8 cellular contexts compared by ENCODE assay signal in genomic region chr15:52677593-52677992, GRCh38. TPM values are rescaled to one million over a fixed set of nuclear protein-coding genes. Genes with fewer than 3 reads are reported as not detected.
DNase-seq lines count a peak whose midpoint lies in the region; ATAC-seq and TF ChIP-seq lines count a peak whose summit lies in the region.

No MANE protein-coding gene starts in this region.

- POLR2A ChIA-PET in AG04449 (lab: Yijun Ruan, JAX): no interaction called here
- POLR2A ChIA-PET in naive thymus-derived CD4-positive, alpha-beta T cell (lab: Charles Lee): interaction anchor here (0.8 to 3.1 kb wide), 6 partner anchors 9 to 381 kb away, joined by 3 to 19 read pairs (median 4); partner anchors contain the start of gene MYO5A

- CTCF ChIA-PET in AG04449 (lab: Yijun Ruan, JAX) (interaction anchor here (0.8 to 0.9 kb wide), 2 partner anchors 15 to 421 kb away, joined by 3 read pairs; no protein-coding TSS in a partner anchor), mammary epithelial cell (lab: Charles Lee; ENCODE audit: low non-redundant PET) (interaction anchor here (1.1 kb wide), 1 partner anchor 346 kb away, joined by 4 read pairs; no protein-coding TSS in a partner anchor)
- CTCF ChIA-PET in naive thymus-derived CD4-positive, alpha-beta T cell (lab: Charles Lee): interaction anchor here (0.8 to 1.6 kb wide), 4 partner anchors 12 to 58 kb away, joined by 3 to 6 read pairs (median 4); no protein-coding TSS in a partner anchor

- H4K20me1 ChIP-seq in mammary epithelial cell (ENCODE audit: insufficient read depth, low read length): no peaks in the 10 kb centered on the region

- DNase-seq in AG04449 (ENCODE audit: low read depth, low spot score) (no peak), mammary epithelial cell (no peak), NCI-H524 treated with DMSO at 0.1 percent for 48 hours (lab: John Stamatoyannopoulos, UW) (no peak), COLO829 (ENCODE audit: low spot score) (no peak), dermis blood vessel endothelial cell (no peak)
- DNase-seq in naive thymus-derived CD4-positive, alpha-beta T cell: peak in 2 of 9 donors; percentile 10 to 32

- BruUV-seq in mammary epithelial cell (replicated peaks; lab: Mats Ljungman, UMichigan): no TSS peak

- H3K27ac ChIP-seq in mammary epithelial cell (ENCODE audit: insufficient read depth, low read depth, low read length): peak overlapping the region; percentile 83
- peak overlapping the region; percentile 99 for H3K27ac ChIP-seq in naive thymus-derived CD4-positive, alpha-beta T cell (ENCODE audit: low read depth, low read length)

- peak overlapping the region; percentile 94 to 100 (median 99) for H3K27ac Mint-ChIP-seq in naive thymus-derived CD4-positive, alpha-beta T cell

- no peaks in the 10 kb centered on the region for H3K9me3 ChIP-seq in mammary epithelial cell (replicated peaks; ENCODE audit: insufficient read depth, low read length)
- H3K9me3 ChIP-seq in naive thymus-derived CD4-positive, alpha-beta T cell (ENCODE audit: control insufficient read depth in 2 of 3, low read length in 3 of 3): no peaks in the 10 kb centered on the region

- in situ Hi-C loops in mammary epithelial cell (cut with MboI; ENCODE audit: low sequenced_read_pairs in 2 of 2): no loop called here

- peaks cover 12 to 28% (median 17%) of the 10 kb centered on the region in 5 donors for H3K36me3 Mint-ChIP-seq in naive thymus-derived CD4-positive, alpha-beta T cell

- peak overlapping the region; percentile 91 for H3K4me2 ChIP-seq in mammary epithelial cell (ENCODE audit: insufficient read depth, low read depth, low read length)

- H3K36me3 ChIP-seq in mammary epithelial cell (ENCODE audit: insufficient read depth, low read length): no peaks in the 10 kb centered on the region
- H3K36me3 ChIP-seq in naive thymus-derived CD4-positive, alpha-beta T cell (ENCODE audit: control insufficient read depth in 2 of 3, insufficient read depth in 3 of 3, low read length in 3 of 3): peaks cover 0 to 25% (median 2%) of the 10 kb centered on the region in 3 experiments

- H3K27me3 ChIP-seq in mammary epithelial cell (ENCODE audit: insufficient read depth, low read length): no peaks in the 10 kb centered on the region
- no peaks in the 10 kb centered on the region for H3K27me3 ChIP-seq in naive thymus-derived CD4-positive, alpha-beta T cell (ENCODE audit: control insufficient read depth in 2 of 2, insufficient read depth in 2 of 2, low read length in 2 of 2)

- peak overlapping the region; percentile 91 to 100 (median 96) for H3K4me3 Mint-ChIP-seq in naive thymus-derived CD4-positive, alpha-beta T cell

- peak; percentile 18 for ATAC-seq in GM19043 (IDR thresholded peaks at IDR 0.05; ENCODE audit: low read depth, unreplicated experiment)
- peak; percentile 13 for ATAC-seq in HG03460 (IDR thresholded peaks at IDR 0.05; ENCODE audit: unreplicated experiment)
- no peak for ATAC-seq in naive thymus-derived CD4-positive, alpha-beta T cell

- H3K27me3 Mint-ChIP-seq in naive thymus-derived CD4-positive, alpha-beta T cell: peaks cover 0 to 12% (median 0%) of the 10 kb centered on the region in 5 donors

- WGBS in mammary epithelial cell (ENCODE audit: low coverage, missing lambda C conversion rate): 0% methylated on average over 2 of the region's 2 CpGs

- TF ChIP-seq CTCF in AG04449 (IDR thresholded peaks at IDR 0.05; ENCODE audit: insufficient read depth, low read length, missing control alignments) (no peak), mammary epithelial cell (conservative IDR thresholded peaks at IDR 0.05 in 1 of 2, IDR thresholded peaks at IDR 0.05 in 1 of 2; ENCODE audit: extremely low read depth in 1 of 2, insufficient read depth in 1 of 2, low read depth in 1 of 2, low read length in 2 of 2) (no peak)

- H3K4me3 ChIP-seq in AG04449 (ENCODE audit: low read depth, low read length) (peak overlapping the region; percentile 84), mammary epithelial cell (replicated peaks in 1 of 3; ENCODE audit: insufficient read depth in 1 of 3, low read depth in 2 of 3, low read length in 3 of 3) (peak overlapping the region; percentile 67 to 99 (median 95))
- peak overlapping the region; percentile 82 for H3K4me3 ChIP-seq in naive thymus-derived CD4-positive, alpha-beta T cell (ENCODE audit: low read length)

- H3K4me1 ChIP-seq in mammary epithelial cell (ENCODE audit: insufficient read depth, low read length): peaks cover 4% of the 10 kb centered on the region
- H3K4me1 ChIP-seq in naive thymus-derived CD4-positive, alpha-beta T cell (ENCODE audit: control insufficient read depth in 2 of 2, insufficient read depth in 2 of 2, low read length in 2 of 2): peaks cover 24 to 44% of the 10 kb centered on the region in 2 donors

- intact Hi-C loops in mammary epithelial cell (cut with micrococcal nuclease): no loop called here
- intact Hi-C loops in naive thymus-derived CD4-positive, alpha-beta T cell (cut with micrococcal nuclease): loop anchor here (5.0 to 10.0 kb wide), 3 partner anchors 53 to 705 kb away; partner anchors contain the start of gene LEO1 (in 1 of the 2)

- dilution Hi-C loops in mammary epithelial cell (cut with HindIII; ENCODE audit: low sequenced_read_pairs): no loop called here

- no peaks in the 10 kb centered on the region for H3K9me3 Mint-ChIP-seq in naive thymus-derived CD4-positive, alpha-beta T cell

- H3K79me2 ChIP-seq in mammary epithelial cell (ENCODE audit: insufficient read depth, low read length): peaks cover 8% of the 10 kb centered on the region

- peaks cover 20 to 61% (median 45%) of the 10 kb centered on the region in 7 donors for H3K4me1 Mint-ChIP-seq in naive thymus-derived CD4-positive, alpha-beta T cell

- H2AFZ ChIP-seq in mammary epithelial cell (ENCODE audit: low read depth, low read length): peak overlapping the region; percentile 92

- H3K9ac ChIP-seq in mammary epithelial cell (ENCODE audit: insufficient read depth, low read length): peak overlapping the region; percentile 87

RNA-seq across cellular contexts. Expression of gene ATOSA, which starts 1.6 kb away (rescaled TPM):
- 10 to 100 TPM; 14.4 to 25.3 TPM for total RNA-seq in mammary epithelial cell
- polyA plus RNA-seq in mammary epithelial cell: 4.2 TPM
- polyA minus RNA-seq in mammary epithelial cell: 7.1 TPM
- 100 to 1,000 TPM in 2 of 5 experiments, 10 to 100 TPM in 3; 35.1 to 117 (median 95.7) TPM for total RNA-seq in naive thymus-derived CD4-positive, alpha-beta T cell
- 1 to 10 TPM; 8.3 to 9.3 TPM for polyA plus RNA-seq in naive thymus-derived CD4-positive, alpha-beta T cell
- 66.3 and 66.5 TPM in 2 replicates for total RNA-seq in dermis blood vessel endothelial cell
